In genomic region chr3:23937296-23937695, GRCh38 we compare ENCODE assay signal across 3 cellular contexts.
A peak's percentile ranks its signal among the peaks of the same experiment; 100 is the strongest.
TF ChIP-seq lines count a peak whose summit lies in the region.

No MANE protein-coding gene starts in this region.

TF ChIP-seq in A549, 52 proteins besides CTCF, POLR2A, EP300 and RAD21:
- TF ChIP-seq RNF2 (IDR thresholded peaks at IDR 0.05; ENCODE audit: borderline replicate concordance, low read depth) (no peak), POLR2AphosphoS2 (conservative IDR thresholded peaks at IDR 0.05; ENCODE audit: low read length) (no peak), HEYL (CRISPR knock-in tag; IDR thresholded peaks at IDR 0.05) (no peak), HOXA7 (CRISPR knock-in tag; IDR thresholded peaks at IDR 0.05) (no peak), MAFK (IDR thresholded peaks at IDR 0.05; ENCODE audit: partially characterized antibody) (peak; percentile 75)

TF ChIP-seq in IMR-90, 13 proteins besides CTCF, POLR2A, EP300 and RAD21:
- TF ChIP-seq RFX5 (IDR thresholded peaks at IDR 0.05; ENCODE audit: low read depth, low read length), result no peak
- TF ChIP-seq MAFK (IDR thresholded peaks at IDR 0.05; ENCODE audit: low read depth, low read length), result peak; percentile 70

TF ChIP-seq in endothelial cell of umbilical vein, 7 proteins besides CTCF, POLR2A, EP300 and RAD21:
- no peak for TF ChIP-seq MYC (IDR thresholded peaks at IDR 0.05; ENCODE audit: low read depth, low read length)
- no peak for TF ChIP-seq MAX (IDR thresholded peaks at IDR 0.05; ENCODE audit: insufficient read depth, insufficient read length)
- TF ChIP-seq POLR2AphosphoS5 (IDR thresholded peaks at IDR 0.05; ENCODE audit: insufficient read depth, low read depth, low read length), result no peak
- TF ChIP-seq FOS (IDR thresholded peaks at IDR 0.05; ENCODE audit: borderline replicate concordance, insufficient read depth, low read length), result no peak
- no peak for TF ChIP-seq JUN (IDR thresholded peaks at IDR 0.05; ENCODE audit: borderline replicate concordance, insufficient read depth, insufficient read length, low read depth)
- no peak for TF ChIP-seq GATA2 (IDR thresholded peaks at IDR 0.05; ENCODE audit: insufficient read depth, insufficient read length, low read depth, low read length)
- TF ChIP-seq EZH2 (IDR thresholded peaks at IDR 0.05; ENCODE audit: borderline replicate concordance, low read depth, low read length, severe bottlenecking), result no peak
